18 cellular contexts compared by ENCODE assay signal in the genomic region with DNA sequence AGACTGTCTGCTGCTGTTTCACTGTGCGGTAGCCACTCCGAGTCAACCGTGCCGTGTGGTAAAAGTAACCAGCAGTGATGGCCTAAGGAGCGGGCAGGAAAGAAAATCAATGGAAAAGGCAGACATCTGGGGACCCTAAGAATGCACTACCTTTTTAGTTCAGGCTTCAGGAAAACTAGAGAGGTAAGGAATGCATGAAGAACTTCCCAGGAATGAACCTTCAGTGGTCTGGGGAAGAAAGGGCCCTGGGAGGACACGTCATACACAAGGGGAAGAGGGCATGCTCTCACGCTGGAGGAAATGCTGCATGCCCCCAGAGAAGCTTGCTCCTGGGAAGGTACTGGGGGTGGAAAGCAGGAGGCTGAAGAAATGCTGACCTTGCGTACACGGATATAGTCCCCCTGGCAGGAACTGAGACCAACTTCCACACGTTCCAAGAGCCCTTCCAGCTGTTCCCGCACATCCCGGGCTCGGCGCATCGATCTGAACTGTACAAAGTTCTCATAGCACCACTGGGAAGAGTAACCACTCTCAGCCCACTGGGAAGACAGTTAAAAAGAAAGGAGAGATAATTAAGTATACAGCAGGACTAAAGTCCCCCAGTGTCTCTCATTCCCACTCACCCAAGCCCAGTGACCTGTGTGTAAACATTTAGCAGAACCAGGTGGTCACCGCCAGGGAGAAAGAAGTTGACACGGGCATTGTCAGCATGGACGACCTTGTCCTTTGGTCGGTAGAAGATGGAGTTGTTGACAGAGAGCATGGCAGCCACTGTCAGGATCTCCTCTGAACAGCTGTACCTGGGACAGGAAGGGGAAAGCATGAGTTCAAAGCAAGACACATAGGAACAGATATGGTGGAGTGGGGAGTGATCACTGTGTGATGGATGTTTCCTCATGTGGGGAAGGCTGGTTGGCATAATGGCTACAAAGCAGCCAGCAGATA. TPM values are rescaled to one million over a fixed set of nuclear protein-coding genes. Genes with fewer than 3 reads are reported as not detected.
DNase-seq lines count a peak whose midpoint lies in the region; ATAC-seq and TF ChIP-seq lines count a peak whose summit lies in the region.
"Had no signal": no experiment of that assay in that cellular context is flagged by ENCODE, and none has a peak within 500 bp of the region (broad histone marks: within the 10 kb centered on the region; RNA-seq: fewer than 3 reads in every experiment).

No MANE protein-coding gene starts in this region.

- CTCF ChIA-PET in naive thymus-derived CD4-positive, alpha-beta T cell (lab: Charles Lee), result no interaction called here

- H3K9me3 Mint-ChIP-seq in CD4-positive, CD25-positive, alpha-beta regulatory T cell, result no peaks in the 10 kb centered on the region
- H3K9me3 Mint-ChIP-seq in HFFc6, result no peaks in the 10 kb centered on the region
- no peaks in the 10 kb centered on the region for H3K9me3 Mint-ChIP-seq in brain
- H3K9me3 Mint-ChIP-seq in naive thymus-derived CD4-positive, alpha-beta T cell, result no peaks in the 10 kb centered on the region

- H3K4me3 ChIP-seq in CD4-positive, CD25-positive, alpha-beta regulatory T cell (ENCODE audit: low read depth, low read length), result no peak overlapping the region
- H3K4me3 ChIP-seq in naive thymus-derived CD4-positive, alpha-beta T cell (ENCODE audit: low read length), result no peak overlapping the region
- H3K4me3 ChIP-seq: GM12878 had no signal

- H3K4me1 Mint-ChIP-seq in CD4-positive, CD25-positive, alpha-beta regulatory T cell, result peaks cover 0 to 5% (median 0%) of the 10 kb centered on the region in 4 donors
- H3K4me1 Mint-ChIP-seq in HFFc6 (ENCODE audit: low read depth) (peaks cover 24% of the 10 kb centered on the region), brain (no peaks in the 10 kb centered on the region)
- peaks cover 0 to 5% (median 0%) of the 10 kb centered on the region in 7 donors for H3K4me1 Mint-ChIP-seq in naive thymus-derived CD4-positive, alpha-beta T cell

- H3K4me3 Mint-ChIP-seq in CD4-positive, CD25-positive, alpha-beta regulatory T cell, result no peak overlapping the region
- H3K4me3 Mint-ChIP-seq in HFFc6, result no peak overlapping the region
- H3K4me3 Mint-ChIP-seq in brain, result no peak overlapping the region
- H3K4me3 Mint-ChIP-seq in naive thymus-derived CD4-positive, alpha-beta T cell, result no peak overlapping the region

- H3K36me3 ChIP-seq in CD4-positive, CD25-positive, alpha-beta regulatory T cell (ENCODE audit: control insufficient read depth, insufficient read depth, low read length), result peaks cover 83% of the 10 kb centered on the region
- H3K36me3 ChIP-seq in naive thymus-derived CD4-positive, alpha-beta T cell (ENCODE audit: control insufficient read depth in 2 of 3, insufficient read depth in 3 of 3, low read length in 3 of 3), result peaks cover 16 to 89% (median 58%) of the 10 kb centered on the region in 3 experiments

- H3K36me3 Mint-ChIP-seq in CD4-positive, CD25-positive, alpha-beta regulatory T cell, result peaks cover 48% of the 10 kb centered on the region
- H3K36me3 Mint-ChIP-seq in HFFc6 (ENCODE audit: low read depth) (peaks cover 44% of the 10 kb centered on the region), brain (peaks cover 79% of the 10 kb centered on the region)
- H3K36me3 Mint-ChIP-seq in naive thymus-derived CD4-positive, alpha-beta T cell, result peaks cover 18 to 53% (median 39%) of the 10 kb centered on the region in 5 donors

- H3K27me3 ChIP-seq in CD4-positive, CD25-positive, alpha-beta regulatory T cell (ENCODE audit: control insufficient read depth, insufficient read depth, low read length), result no peaks in the 10 kb centered on the region
- no peaks in the 10 kb centered on the region for H3K27me3 ChIP-seq in naive thymus-derived CD4-positive, alpha-beta T cell (ENCODE audit: control insufficient read depth in 2 of 2, insufficient read depth in 2 of 2, low read length in 2 of 2)

- POLR2A ChIA-PET in naive thymus-derived CD4-positive, alpha-beta T cell (lab: Charles Lee), result interaction anchor here (0.6 to 1.6 kb wide), 4 partner anchors 9 to 117 kb away, joined by 3 to 6 read pairs (median 4); no protein-coding TSS in a partner anchor

- ATAC-seq in CD4-positive, CD25-positive, alpha-beta regulatory T cell (ENCODE audit: low read depth in 2 of 2), result no peak
- no peak for ATAC-seq in naive thymus-derived CD4-positive, alpha-beta T cell
- ATAC-seq: GM12878 had no signal

- H3K9me3 ChIP-seq in CD4-positive, CD25-positive, alpha-beta regulatory T cell (ENCODE audit: control insufficient read depth in 2 of 2, low read length in 2 of 2), result no peaks in the 10 kb centered on the region
- no peaks in the 10 kb centered on the region for H3K9me3 ChIP-seq in naive thymus-derived CD4-positive, alpha-beta T cell (ENCODE audit: control insufficient read depth in 2 of 3, low read length in 3 of 3)

- TF ChIP-seq CTCF in HFFc6 (IDR thresholded peaks at IDR 0.05) (no peak), brain (conservative IDR thresholded peaks at IDR 0.05) (no peak)

- intact Hi-C loops in naive thymus-derived CD4-positive, alpha-beta T cell (cut with micrococcal nuclease), result no loop called here

- peak overlapping the region in 2 of 3 donors; percentile 28 to 51 for H3K27ac Mint-ChIP-seq in CD4-positive, CD25-positive, alpha-beta regulatory T cell
- peak overlapping the region; percentile 70; the same call in 1 of the 2 replicates for H3K27ac Mint-ChIP-seq in HFFc6
- peak overlapping the region in 4 of 5 experiments; percentile 6 to 52 (median 36) for H3K27ac Mint-ChIP-seq in brain
- H3K27ac Mint-ChIP-seq in naive thymus-derived CD4-positive, alpha-beta T cell, result peak overlapping the region in 6 of 9 donors; percentile 28 to 86 (median 70)

- DNase-seq in CD4-positive, CD25-positive, alpha-beta regulatory T cell, result no peak
- DNase-seq in HFFc6 (no peak), UCSD-AML1 (lab: John Stamatoyannopoulos, UW; ENCODE audit: unreplicated experiment) (no peak), kidney glomerular epithelial cell (lab: John Stamatoyannopoulos, UW) (no peak)
- DNase-seq in naive thymus-derived CD4-positive, alpha-beta T cell, result no peak
- no peak for DNase-seq in activated CD4-positive, CD25-positive, alpha-beta regulatory T cell treated with anti-CD3 and anti-CD28 coated beads, Interleukin-2, amount 50 U/mL, for 72 hours
- DNase-seq: C1 segment of cervical spinal cord; Calu3; DMS79; H7; NCI-H1436; NCI-H2081 treated with DMSO at 0.1 percent for 48 hours; NCI-H2227 treated with DMSO at 0.1 percent for 48 hours; NCI-H526; NK-92 treated with Interleukin-12 subunit alpha and Interleukin-12 subunit beta, amount 100 ng/mL, for 24 hours; OCI-M1 had no signal

- no peaks in the 10 kb centered on the region for H3K27me3 Mint-ChIP-seq in CD4-positive, CD25-positive, alpha-beta regulatory T cell
- peaks cover 2% of the 10 kb centered on the region; the same call in 1 of the 2 replicates for H3K27me3 Mint-ChIP-seq in HFFc6 (ENCODE audit: insufficient read depth)
- H3K27me3 Mint-ChIP-seq in brain, result no peaks in the 10 kb centered on the region
- no peaks in the 10 kb centered on the region for H3K27me3 Mint-ChIP-seq in naive thymus-derived CD4-positive, alpha-beta T cell

- H3K4me1 ChIP-seq in CD4-positive, CD25-positive, alpha-beta regulatory T cell (ENCODE audit: control insufficient read depth, insufficient read depth, low read length, poor library complexity, severe bottlenecking), result no peaks in the 10 kb centered on the region
- no peaks in the 10 kb centered on the region for H3K4me1 ChIP-seq in naive thymus-derived CD4-positive, alpha-beta T cell (ENCODE audit: control insufficient read depth in 2 of 2, insufficient read depth in 2 of 2, low read length in 2 of 2)

- no peak overlapping the region for H3K27ac ChIP-seq in CD4-positive, CD25-positive, alpha-beta regulatory T cell (ENCODE audit: insufficient read depth, low read length, poor library complexity, severe bottlenecking)
- no peak overlapping the region for H3K27ac ChIP-seq in naive thymus-derived CD4-positive, alpha-beta T cell (ENCODE audit: low read depth, low read length)

RNA-seq across cellular contexts. Expression of gene C6orf136, which starts 8.1 kb away (rescaled TPM):
- total RNA-seq in CD4-positive, CD25-positive, alpha-beta regulatory T cell, result 24.4 TPM
- polyA plus RNA-seq in CD4-positive, CD25-positive, alpha-beta regulatory T cell, result 10 to 100 TPM in 2 of 4 donors, 1 to 10 TPM in 2; 7.5 to 19.7 (median 10.9) TPM
- 10 to 100 TPM; 12.0 to 19.2 (median 16.4) TPM for total RNA-seq in HFFc6 (2021; fragmentation: NEBNext Ultra II Directional; extraction: Animal tissue kit (Norgen Biotek cat#: 25700))
- polyA plus RNA-seq in brain (ENCODE audit: insufficient read depth, low read depth, low replicate concordance), result 41.1 TPM
- total RNA-seq in naive thymus-derived CD4-positive, alpha-beta T cell, result 10 to 100 TPM; 23.7 to 38.0 (median 32.1) TPM
- 10 to 100 TPM; 12.3 to 22.5 TPM for polyA plus RNA-seq in naive thymus-derived CD4-positive, alpha-beta T cell

RNA-seq across cellular contexts. Expression of gene DHX16, which starts 17.7 kb away (rescaled TPM):
- total RNA-seq in CD4-positive, CD25-positive, alpha-beta regulatory T cell, result 33.8 TPM
- polyA plus RNA-seq in CD4-positive, CD25-positive, alpha-beta regulatory T cell, result 10 to 100 TPM; 13.2 to 25.3 (median 16.7) TPM
- total RNA-seq in HFFc6 (2021; fragmentation: NEBNext Ultra II Directional; extraction: Animal tissue kit (Norgen Biotek cat#: 25700)), result 10 to 100 TPM; 33.7 to 36.7 (median 35.5) TPM
- polyA plus RNA-seq in brain (ENCODE audit: insufficient read depth, low read depth, low replicate concordance), result 41.2 TPM
- 10 to 100 TPM; 25.9 to 51.5 (median 46.7) TPM for total RNA-seq in naive thymus-derived CD4-positive, alpha-beta T cell
- 10 to 100 TPM; 14.9 to 38.3 TPM for polyA plus RNA-seq in naive thymus-derived CD4-positive, alpha-beta T cell

RNA-seq across cellular contexts. Expression of gene ATAT1, which starts 28.4 kb away (rescaled TPM):
- total RNA-seq in CD4-positive, CD25-positive, alpha-beta regulatory T cell, result 7.2 TPM
- polyA plus RNA-seq in CD4-positive, CD25-positive, alpha-beta regulatory T cell, result under 1 TPM; 0.27 to 0.89 (median 0.53) TPM
- 1 to 10 TPM; 5.2 to 9.3 (median 5.9) TPM for total RNA-seq in HFFc6 (2021; fragmentation: NEBNext Ultra II Directional; extraction: Animal tissue kit (Norgen Biotek cat#: 25700))
- 46.9 TPM for polyA plus RNA-seq in brain (ENCODE audit: insufficient read depth, low read depth, low replicate concordance)
- total RNA-seq in naive thymus-derived CD4-positive, alpha-beta T cell, result 10 to 100 TPM in 2 of 5 experiments, 1 to 10 TPM in 3; 7.0 to 12.0 (median 9.5) TPM
- 1 to 10 TPM; 1.3 to 1.9 TPM for polyA plus RNA-seq in naive thymus-derived CD4-positive, alpha-beta T cell

RNA-seq across cellular contexts. Expression of gene PPP1R18, which starts 31.4 kb away (rescaled TPM):
- 164 TPM for total RNA-seq in CD4-positive, CD25-positive, alpha-beta regulatory T cell
- 100 to 1,000 TPM; 110 to 159 (median 119) TPM for polyA plus RNA-seq in CD4-positive, CD25-positive, alpha-beta regulatory T cell
- 100 to 1,000 TPM; 135 to 149 (median 141) TPM for total RNA-seq in HFFc6 (2021; fragmentation: NEBNext Ultra II Directional; extraction: Animal tissue kit (Norgen Biotek cat#: 25700))
- 99.8 TPM for polyA plus RNA-seq in brain (ENCODE audit: insufficient read depth, low read depth, low replicate concordance)
- 100 to 1,000 TPM in 2 of 5 experiments, 10 to 100 TPM in 3; 60.9 to 262 (median 95.3) TPM for total RNA-seq in naive thymus-derived CD4-positive, alpha-beta T cell
- 10 to 100 TPM; 70.3 to 90.5 TPM for polyA plus RNA-seq in naive thymus-derived CD4-positive, alpha-beta T cell

RNA-seq across cellular contexts. Expression of gene NRM, which starts 35.7 kb away (rescaled TPM):
- 9.0 TPM for total RNA-seq in CD4-positive, CD25-positive, alpha-beta regulatory T cell
- 10 to 100 TPM in 1 of 4 donors, 1 to 10 TPM in 3; 7.5 to 17.7 (median 9.2) TPM for polyA plus RNA-seq in CD4-positive, CD25-positive, alpha-beta regulatory T cell
- 10 to 100 TPM; 16.3 to 35.1 (median 31.1) TPM for total RNA-seq in HFFc6 (2021; fragmentation: NEBNext Ultra II Directional; extraction: Animal tissue kit (Norgen Biotek cat#: 25700))
- polyA plus RNA-seq in brain (ENCODE audit: insufficient read depth, low read depth, low replicate concordance), result 165 TPM
- total RNA-seq in naive thymus-derived CD4-positive, alpha-beta T cell, result 10 to 100 TPM in 1 of 5 experiments, 1 to 10 TPM in 4; 2.3 to 29.4 (median 3.1) TPM
- polyA plus RNA-seq in naive thymus-derived CD4-positive, alpha-beta T cell, result 1 to 10 TPM; 7.2 to 7.6 TPM
